1 cellular context compared by ENCODE assay signal in the genomic region with DNA sequence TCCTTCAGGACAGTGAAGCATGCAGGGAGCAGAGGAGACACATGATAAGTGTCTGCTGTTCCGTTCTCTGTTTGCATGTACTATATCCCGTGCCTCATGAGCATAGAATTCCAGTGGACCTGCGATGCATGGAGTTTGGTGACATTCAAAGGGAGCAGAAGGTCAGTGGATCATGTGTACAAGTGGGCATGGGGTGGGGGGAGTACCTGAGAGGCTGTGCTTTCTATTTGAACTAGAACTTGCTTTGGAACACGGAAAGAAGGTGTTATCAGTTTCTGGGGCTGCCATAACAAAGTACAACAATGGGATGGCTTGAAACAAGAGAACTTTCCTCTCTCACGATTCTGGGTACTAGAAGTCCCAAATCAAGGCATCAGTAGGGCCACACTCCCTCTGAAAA.
TF ChIP-seq lines count a peak whose summit lies in the region.

No MANE protein-coding gene starts in this region.

TF ChIP-seq in GM23338, 12 proteins besides CTCF, POLR2A, EP300 and RAD21 (continued from another document):
- TF ChIP-seq, protein P1, sequence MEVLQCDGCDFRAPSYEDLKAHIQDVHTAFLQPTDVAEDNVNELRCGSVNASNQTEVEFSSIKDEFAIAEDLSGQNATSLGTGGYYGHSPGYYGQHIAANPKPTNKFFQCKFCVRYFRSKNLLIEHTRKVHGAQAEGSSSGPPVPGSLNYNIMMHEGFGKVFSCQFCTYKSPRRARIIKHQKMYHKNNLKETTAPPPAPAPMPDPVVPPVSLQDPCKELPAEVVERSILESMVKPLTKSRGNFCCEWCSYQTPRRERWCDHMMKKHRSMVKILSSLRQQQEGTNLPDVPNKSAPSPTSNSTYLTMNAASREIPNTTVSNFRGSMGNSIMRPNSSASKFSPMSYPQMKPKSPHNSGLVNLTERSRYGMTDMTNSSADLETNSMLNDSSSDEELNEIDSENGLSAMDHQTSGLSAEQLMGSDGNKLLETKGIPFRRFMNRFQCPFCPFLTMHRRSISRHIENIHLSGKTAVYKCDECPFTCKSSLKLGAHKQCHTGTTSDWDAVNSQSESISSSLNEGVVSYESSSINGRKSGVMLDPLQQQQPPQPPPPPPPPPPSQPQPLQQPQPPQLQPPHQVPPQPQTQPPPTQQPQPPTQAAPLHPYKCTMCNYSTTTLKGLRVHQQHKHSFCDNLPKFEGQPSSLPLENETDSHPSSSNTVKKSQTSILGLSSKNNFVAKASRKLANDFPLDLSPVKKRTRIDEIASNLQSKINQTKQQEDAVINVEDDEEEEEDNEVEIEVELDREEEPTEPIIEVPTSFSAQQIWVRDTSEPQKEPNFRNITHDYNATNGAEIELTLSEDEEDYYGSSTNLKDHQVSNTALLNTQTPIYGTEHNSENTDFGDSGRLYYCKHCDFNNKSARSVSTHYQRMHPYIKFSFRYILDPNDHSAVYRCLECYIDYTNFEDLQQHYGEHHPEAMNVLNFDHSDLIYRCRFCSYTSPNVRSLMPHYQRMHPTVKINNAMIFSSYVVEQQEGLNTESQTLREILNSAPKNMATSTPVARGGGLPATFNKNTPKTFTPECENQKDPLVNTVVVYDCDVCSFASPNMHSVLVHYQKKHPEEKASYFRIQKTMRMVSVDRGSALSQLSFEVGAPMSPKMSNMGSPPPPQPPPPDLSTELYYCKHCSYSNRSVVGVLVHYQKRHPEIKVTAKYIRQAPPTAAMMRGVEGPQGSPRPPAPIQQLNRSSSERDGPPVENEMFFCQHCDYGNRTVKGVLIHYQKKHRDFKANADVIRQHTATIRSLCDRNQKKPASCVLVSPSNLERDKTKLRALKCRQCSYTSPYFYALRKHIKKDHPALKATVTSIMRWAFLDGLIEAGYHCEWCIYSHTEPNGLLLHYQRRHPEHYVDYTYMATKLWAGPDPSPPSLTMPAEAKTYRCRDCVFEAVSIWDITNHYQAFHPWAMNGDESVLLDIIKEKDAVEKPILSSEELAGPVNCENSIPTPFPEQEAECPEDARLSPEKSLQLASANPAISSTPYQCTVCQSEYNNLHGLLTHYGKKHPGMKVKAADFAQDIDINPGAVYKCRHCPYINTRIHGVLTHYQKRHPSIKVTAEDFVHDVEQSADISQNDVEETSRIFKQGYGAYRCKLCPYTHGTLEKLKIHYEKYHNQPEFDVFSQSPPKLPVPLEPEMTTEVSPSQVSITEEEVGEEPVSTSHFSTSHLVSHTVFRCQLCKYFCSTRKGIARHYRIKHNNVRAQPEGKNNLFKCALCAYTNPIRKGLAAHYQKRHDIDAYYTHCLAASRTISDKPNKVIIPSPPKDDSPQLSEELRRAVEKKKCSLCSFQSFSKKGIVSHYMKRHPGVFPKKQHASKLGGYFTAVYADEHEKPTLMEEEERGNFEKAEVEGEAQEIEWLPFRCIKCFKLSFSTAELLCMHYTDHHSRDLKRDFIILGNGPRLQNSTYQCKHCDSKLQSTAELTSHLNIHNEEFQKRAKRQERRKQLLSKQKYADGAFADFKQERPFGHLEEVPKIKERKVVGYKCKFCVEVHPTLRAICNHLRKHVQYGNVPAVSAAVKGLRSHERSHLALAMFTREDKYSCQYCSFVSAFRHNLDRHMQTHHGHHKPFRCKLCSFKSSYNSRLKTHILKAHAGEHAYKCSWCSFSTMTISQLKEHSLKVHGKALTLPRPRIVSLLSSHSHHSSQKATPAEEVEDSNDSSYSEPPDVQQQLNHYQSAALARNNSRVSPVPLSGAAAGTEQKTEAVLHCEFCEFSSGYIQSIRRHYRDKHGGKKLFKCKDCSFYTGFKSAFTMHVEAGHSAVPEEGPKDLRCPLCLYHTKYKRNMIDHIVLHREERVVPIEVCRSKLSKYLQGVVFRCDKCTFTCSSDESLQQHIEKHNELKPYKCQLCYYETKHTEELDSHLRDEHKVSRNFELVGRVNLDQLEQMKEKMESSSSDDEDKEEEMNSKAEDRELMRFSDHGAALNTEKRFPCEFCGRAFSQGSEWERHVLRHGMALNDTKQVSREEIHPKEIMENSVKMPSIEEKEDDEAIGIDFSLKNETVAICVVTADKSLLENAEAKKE (CRISPR knock-in tag; IDR thresholded peaks at IDR 0.05), result no peak
- TF ChIP-seq, protein P2, sequence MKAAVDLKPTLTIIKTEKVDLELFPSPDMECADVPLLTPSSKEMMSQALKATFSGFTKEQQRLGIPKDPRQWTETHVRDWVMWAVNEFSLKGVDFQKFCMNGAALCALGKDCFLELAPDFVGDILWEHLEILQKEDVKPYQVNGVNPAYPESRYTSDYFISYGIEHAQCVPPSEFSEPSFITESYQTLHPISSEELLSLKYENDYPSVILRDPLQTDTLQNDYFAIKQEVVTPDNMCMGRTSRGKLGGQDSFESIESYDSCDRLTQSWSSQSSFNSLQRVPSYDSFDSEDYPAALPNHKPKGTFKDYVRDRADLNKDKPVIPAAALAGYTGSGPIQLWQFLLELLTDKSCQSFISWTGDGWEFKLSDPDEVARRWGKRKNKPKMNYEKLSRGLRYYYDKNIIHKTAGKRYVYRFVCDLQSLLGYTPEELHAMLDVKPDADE (IDR thresholded peaks at IDR 0.05), result no peak
- no peak for TF ChIP-seq CREB1 (CRISPR knock-in tag; IDR thresholded peaks at IDR 0.05; ENCODE audit: low read depth)
- TF ChIP-seq ZNF114 (CRISPR knock-in tag; IDR thresholded peaks at IDR 0.05), result no peak
